Comparison of ENCODE assay signal across 1 cellular context in the genomic region with DNA sequence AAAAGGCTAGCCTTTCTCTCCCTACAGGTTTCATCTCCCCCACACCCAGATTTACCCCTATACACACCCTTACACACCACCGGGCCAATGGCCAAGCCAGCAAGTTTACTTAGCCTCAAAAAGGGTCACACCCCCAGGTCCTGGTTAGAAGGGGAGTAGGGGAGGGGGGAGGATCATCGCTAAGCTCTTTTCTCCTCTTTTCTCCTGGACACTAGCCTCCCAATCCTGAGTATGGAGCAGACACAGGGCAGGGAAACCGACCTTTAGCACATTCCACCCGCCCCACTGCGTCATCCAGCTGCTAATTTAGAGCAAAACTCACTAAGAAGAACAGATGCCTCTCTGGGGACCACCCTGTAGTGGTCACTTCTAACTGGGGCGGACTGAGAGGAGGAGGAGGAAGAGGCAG.
TF ChIP-seq lines count a peak whose summit lies in the region.

No MANE protein-coding gene starts in this region.

TF ChIP-seq in HepG2, 621 proteins besides CTCF, POLR2A, EP300 and RAD21 (continued from another document and continues in another):
- TF ChIP-seq, protein P1, sequence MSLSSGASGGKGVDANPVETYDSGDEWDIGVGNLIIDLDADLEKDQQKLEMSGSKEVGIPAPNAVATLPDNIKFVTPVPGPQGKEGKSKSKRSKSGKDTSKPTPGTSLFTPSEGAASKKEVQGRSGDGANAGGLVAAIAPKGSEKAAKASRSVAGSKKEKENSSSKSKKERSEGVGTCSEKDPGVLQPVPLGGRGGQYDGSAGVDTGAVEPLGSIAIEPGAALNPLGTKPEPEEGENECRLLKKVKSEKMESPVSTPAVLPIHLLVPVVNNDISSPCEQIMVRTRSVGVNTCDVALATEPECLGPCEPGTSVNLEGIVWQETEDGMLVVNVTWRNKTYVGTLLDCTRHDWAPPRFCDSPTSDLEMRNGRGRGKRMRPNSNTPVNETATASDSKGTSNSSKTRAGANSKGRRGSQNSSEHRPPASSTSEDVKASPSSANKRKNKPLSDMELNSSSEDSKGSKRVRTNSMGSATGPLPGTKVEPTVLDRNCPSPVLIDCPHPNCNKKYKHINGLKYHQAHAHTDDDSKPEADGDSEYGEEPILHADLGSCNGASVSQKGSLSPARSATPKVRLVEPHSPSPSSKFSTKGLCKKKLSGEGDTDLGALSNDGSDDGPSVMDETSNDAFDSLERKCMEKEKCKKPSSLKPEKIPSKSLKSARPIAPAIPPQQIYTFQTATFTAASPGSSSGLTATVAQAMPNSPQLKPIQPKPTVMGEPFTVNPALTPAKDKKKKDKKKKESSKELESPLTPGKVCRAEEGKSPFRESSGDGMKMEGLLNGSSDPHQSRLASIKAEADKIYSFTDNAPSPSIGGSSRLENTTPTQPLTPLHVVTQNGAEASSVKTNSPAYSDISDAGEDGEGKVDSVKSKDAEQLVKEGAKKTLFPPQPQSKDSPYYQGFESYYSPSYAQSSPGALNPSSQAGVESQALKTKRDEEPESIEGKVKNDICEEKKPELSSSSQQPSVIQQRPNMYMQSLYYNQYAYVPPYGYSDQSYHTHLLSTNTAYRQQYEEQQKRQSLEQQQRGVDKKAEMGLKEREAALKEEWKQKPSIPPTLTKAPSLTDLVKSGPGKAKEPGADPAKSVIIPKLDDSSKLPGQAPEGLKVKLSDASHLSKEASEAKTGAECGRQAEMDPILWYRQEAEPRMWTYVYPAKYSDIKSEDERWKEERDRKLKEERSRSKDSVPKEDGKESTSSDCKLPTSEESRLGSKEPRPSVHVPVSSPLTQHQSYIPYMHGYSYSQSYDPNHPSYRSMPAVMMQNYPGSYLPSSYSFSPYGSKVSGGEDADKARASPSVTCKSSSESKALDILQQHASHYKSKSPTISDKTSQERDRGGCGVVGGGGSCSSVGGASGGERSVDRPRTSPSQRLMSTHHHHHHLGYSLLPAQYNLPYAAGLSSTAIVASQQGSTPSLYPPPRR (CRISPR knock-in tag; IDR thresholded peaks at IDR 0.05; ENCODE audit: borderline replicate concordance), result no peak
- TF ChIP-seq EHMT2 (IDR thresholded peaks at IDR 0.05; ENCODE audit: borderline replicate concordance, low read depth, low read length) (no peak), TBX3 (IDR thresholded peaks at IDR 0.05; ENCODE audit: borderline replicate concordance) (peak; percentile 6; the same call in 1 of the 2 replicates), NR1H2 (CRISPR knock-in tag; IDR thresholded peaks at IDR 0.05; ENCODE audit: borderline replicate concordance, low read depth) (no peak), PHF20 (CRISPR knock-in tag; IDR thresholded peaks at IDR 0.05) (no peak), ZNF256 (CRISPR knock-in tag; conservative IDR thresholded peaks at IDR 0.05) (no peak), NFRKB (IDR thresholded peaks at IDR 0.05) (no peak), GZF1 (CRISPR knock-in tag; IDR thresholded peaks at IDR 0.05) (no peak), ZNF550 (CRISPR knock-in tag; IDR thresholded peaks at IDR 0.05; ENCODE audit: borderline replicate concordance) (no peak), ZC3H13 (CRISPR knock-in tag; IDR thresholded peaks at IDR 0.05) (no peak), ZNF547 (CRISPR knock-in tag; IDR thresholded peaks at IDR 0.05) (no peak; the same call in 1 of the 2 replicates), ZSCAN31 (CRISPR knock-in tag; IDR thresholded peaks at IDR 0.05; ENCODE audit: low read depth) (no peak), AHR (CRISPR knock-in tag; IDR thresholded peaks at IDR 0.05) (no peak), MIXL1 (CRISPR knock-in tag; IDR thresholded peaks at IDR 0.05) (no peak), NFIC (IDR thresholded peaks at IDR 0.05; ENCODE audit: low read length) (no peak; the same call in 1 of the 2 replicates), MLX (CRISPR knock-in tag; IDR thresholded peaks at IDR 0.05) (no peak), ZNF264 (CRISPR knock-in tag; IDR thresholded peaks at IDR 0.05) (no peak), ZNF446 (CRISPR knock-in tag; IDR thresholded peaks at IDR 0.05) (no peak), HCFC1 (IDR thresholded peaks at IDR 0.05; ENCODE audit: low read depth, low read length) (no peak), SPEN (CRISPR knock-in tag; IDR thresholded peaks at IDR 0.05; ENCODE audit: low read depth) (no peak), NONO (IDR thresholded peaks at IDR 0.05) (no peak), NONO (CRISPR knock-in tag; conservative IDR thresholded peaks at IDR 0.05) (0 out of 2 replicates have a peak, but pooled peaks have one; percentile 38), SIX1 (CRISPR knock-in tag; IDR thresholded peaks at IDR 0.05; ENCODE audit: borderline replicate concordance) (no peak), ZNF619 (CRISPR knock-in tag; IDR thresholded peaks at IDR 0.05) (no peak), ZNF121 (CRISPR knock-in tag; IDR thresholded peaks at IDR 0.05) (0 out of 2 replicates have a peak, but pooled peaks have one; percentile 16), SNAPC4 (CRISPR knock-in tag; IDR thresholded peaks at IDR 0.05) (no peak), ZNF260 (CRISPR knock-in tag; IDR thresholded peaks at IDR 0.05; ENCODE audit: borderline replicate concordance, low read depth) (no peak), NR2F6 (IDR thresholded peaks at IDR 0.05) (0 out of 2 replicates have a peak, but pooled peaks have one; percentile 23), NR2F6 (CRISPR knock-in tag; IDR thresholded peaks at IDR 0.05) (peak; percentile 53; the same call in 1 of the 2 replicates), ZBTB20 (CRISPR knock-in tag; IDR thresholded peaks at IDR 0.05; ENCODE audit: borderline replicate concordance, low read depth) (no peak), KLF13 (CRISPR knock-in tag; IDR thresholded peaks at IDR 0.05) (no peak), SOX5 (CRISPR knock-in tag; IDR thresholded peaks at IDR 0.05; ENCODE audit: borderline replicate concordance) (no peak), GFI1 (CRISPR knock-in tag; IDR thresholded peaks at IDR 0.05; ENCODE audit: borderline replicate concordance) (0 out of 2 replicates have a peak, but pooled peaks have one; percentile 20), REPIN1 (CRISPR knock-in tag; IDR thresholded peaks at IDR 0.05; ENCODE audit: borderline replicate concordance, low read depth) (no peak), ATRX (CRISPR knock-in tag; IDR thresholded peaks at IDR 0.05; ENCODE audit: borderline replicate concordance) (no peak), HOXA7 (CRISPR knock-in tag; IDR thresholded peaks at IDR 0.05) (no peak), NCOR1 (IDR thresholded peaks at IDR 0.05; ENCODE audit: borderline replicate concordance, low read length) (peak; percentile 60; the same call in 1 of the 2 replicates), UBTF (CRISPR knock-in tag; IDR thresholded peaks at IDR 0.05) (no peak), ZNF235 (CRISPR knock-in tag; IDR thresholded peaks at IDR 0.05; ENCODE audit: borderline replicate concordance) (no peak), ZNF562 (CRISPR knock-in tag; IDR thresholded peaks at IDR 0.05; ENCODE audit: borderline replicate concordance) (no peak), ARNT2 (CRISPR knock-in tag; IDR thresholded peaks at IDR 0.05; ENCODE audit: low read depth) (peak; percentile 13; the same call in 1 of the 2 replicates), YEATS4 (CRISPR knock-in tag; IDR thresholded peaks at IDR 0.05; ENCODE audit: borderline replicate concordance) (no peak), BRCA1 (CRISPR knock-in tag; IDR thresholded peaks at IDR 0.05) (no peak), ZNF589 (CRISPR knock-in tag; conservative IDR thresholded peaks at IDR 0.05) (no peak)
- TF ChIP-seq, protein P2, sequence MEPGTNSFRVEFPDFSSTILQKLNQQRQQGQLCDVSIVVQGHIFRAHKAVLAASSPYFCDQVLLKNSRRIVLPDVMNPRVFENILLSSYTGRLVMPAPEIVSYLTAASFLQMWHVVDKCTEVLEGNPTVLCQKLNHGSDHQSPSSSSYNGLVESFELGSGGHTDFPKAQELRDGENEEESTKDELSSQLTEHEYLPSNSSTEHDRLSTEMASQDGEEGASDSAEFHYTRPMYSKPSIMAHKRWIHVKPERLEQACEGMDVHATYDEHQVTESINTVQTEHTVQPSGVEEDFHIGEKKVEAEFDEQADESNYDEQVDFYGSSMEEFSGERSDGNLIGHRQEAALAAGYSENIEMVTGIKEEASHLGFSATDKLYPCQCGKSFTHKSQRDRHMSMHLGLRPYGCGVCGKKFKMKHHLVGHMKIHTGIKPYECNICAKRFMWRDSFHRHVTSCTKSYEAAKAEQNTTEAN (CRISPR knock-in tag; conservative IDR thresholded peaks at IDR 0.05), result peak; percentile 83; the same call in 1 of the 2 replicates
- TF ChIP-seq, protein P3, sequence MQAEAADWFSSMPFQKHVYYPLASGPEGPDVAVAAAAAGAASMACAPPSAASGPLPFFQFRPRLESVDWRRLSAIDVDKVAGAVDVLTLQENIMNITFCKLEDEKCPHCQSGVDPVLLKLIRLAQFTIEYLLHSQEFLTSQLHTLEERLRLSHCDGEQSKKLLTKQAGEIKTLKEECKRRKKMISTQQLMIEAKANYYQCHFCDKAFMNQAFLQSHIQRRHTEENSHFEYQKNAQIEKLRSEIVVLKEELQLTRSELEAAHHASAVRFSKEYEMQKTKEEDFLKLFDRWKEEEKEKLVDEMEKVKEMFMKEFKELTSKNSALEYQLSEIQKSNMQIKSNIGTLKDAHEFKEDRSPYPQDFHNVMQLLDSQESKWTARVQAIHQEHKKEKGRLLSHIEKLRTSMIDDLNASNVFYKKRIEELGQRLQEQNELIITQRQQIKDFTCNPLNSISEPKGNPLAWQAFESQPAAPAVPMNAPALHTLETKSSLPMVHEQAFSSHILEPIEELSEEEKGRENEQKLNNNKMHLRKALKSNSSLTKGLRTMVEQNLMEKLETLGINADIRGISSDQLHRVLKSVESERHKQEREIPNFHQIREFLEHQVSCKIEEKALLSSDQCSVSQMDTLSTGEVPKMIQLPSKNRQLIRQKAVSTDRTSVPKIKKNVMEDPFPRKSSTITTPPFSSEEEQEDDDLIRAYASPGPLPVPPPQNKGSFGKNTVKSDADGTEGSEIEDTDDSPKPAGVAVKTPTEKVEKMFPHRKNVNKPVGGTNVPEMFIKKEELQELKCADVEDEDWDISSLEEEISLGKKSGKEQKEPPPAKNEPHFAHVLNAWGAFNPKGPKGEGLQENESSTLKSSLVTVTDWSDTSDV (CRISPR knock-in tag; IDR thresholded peaks at IDR 0.05), result no peak
- TF ChIP-seq, protein P4, sequence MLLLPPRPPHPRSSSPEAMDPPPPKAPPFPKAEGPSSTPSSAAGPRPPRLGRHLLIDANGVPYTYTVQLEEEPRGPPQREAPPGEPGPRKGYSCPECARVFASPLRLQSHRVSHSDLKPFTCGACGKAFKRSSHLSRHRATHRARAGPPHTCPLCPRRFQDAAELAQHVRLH (CRISPR knock-in tag; IDR thresholded peaks at IDR 0.05; ENCODE audit: borderline replicate concordance, low read depth), result no peak
- TF ChIP-seq, protein P5, sequence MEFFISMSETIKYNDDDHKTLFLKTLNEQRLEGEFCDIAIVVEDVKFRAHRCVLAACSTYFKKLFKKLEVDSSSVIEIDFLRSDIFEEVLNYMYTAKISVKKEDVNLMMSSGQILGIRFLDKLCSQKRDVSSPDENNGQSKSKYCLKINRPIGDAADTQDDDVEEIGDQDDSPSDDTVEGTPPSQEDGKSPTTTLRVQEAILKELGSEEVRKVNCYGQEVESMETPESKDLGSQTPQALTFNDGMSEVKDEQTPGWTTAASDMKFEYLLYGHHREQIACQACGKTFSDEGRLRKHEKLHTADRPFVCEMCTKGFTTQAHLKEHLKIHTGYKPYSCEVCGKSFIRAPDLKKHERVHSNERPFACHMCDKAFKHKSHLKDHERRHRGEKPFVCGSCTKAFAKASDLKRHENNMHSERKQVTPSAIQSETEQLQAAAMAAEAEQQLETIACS (CRISPR knock-in tag; IDR thresholded peaks at IDR 0.05), result no peak
